1 cellular context compared by ENCODE assay signal in the genomic region with DNA sequence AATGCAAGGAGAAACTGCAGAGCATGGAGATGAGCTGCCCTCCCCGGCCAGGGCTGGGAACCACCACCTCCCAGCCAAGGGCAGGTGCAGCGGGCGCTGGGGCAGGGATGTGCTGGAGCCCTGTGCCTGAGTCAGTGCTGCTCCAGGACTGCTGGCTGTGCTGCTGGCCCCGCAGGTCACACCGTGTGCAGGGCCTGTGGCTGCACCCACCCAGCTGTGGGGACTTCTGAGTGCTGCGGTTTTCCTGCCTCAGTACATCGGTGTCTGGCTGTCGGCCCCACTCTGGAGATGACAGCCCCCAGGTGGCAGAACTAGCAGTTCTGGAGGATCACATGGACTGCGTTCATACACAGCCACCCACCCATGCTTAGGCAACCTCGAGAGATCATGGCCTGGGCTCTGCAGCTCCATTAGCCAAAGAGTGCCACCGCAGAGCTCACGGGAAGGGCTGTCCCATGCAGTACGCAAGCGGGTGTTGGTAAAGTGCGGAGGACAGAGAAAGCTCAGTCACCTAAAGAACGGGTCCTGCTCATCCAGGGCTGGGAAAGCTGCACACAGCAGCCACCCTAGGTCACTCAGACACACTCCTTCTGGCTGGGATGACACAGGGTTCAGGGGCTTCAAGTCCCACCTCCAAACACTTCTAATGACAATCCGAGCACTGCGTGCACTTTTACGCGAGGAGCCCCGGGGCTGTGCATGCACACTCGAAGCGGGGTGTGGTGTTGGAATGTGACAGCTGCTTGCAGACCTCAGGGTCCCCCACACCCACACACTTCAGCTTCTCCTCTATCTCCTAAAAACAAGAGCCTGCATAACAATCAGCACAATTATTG.
TF ChIP-seq lines count a peak whose summit lies in the region.

No MANE protein-coding gene starts in this region.

TF ChIP-seq in H1, 55 proteins besides CTCF, POLR2A, EP300 and RAD21:
- TF ChIP-seq, protein P1, sequence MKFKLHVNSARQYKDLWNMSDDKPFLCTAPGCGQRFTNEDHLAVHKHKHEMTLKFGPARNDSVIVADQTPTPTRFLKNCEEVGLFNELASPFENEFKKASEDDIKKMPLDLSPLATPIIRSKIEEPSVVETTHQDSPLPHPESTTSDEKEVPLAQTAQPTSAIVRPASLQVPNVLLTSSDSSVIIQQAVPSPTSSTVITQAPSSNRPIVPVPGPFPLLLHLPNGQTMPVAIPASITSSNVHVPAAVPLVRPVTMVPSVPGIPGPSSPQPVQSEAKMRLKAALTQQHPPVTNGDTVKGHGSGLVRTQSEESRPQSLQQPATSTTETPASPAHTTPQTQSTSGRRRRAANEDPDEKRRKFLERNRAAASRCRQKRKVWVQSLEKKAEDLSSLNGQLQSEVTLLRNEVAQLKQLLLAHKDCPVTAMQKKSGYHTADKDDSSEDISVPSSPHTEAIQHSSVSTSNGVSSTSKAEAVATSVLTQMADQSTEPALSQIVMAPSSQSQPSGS (IDR thresholded peaks at IDR 0.05; ENCODE audit: low read length), result no peak
- TF ChIP-seq SIN3A (conservative IDR thresholded peaks at IDR 0.05 in 1 of 2, IDR thresholded peaks at IDR 0.05 in 1 of 2; ENCODE audit: low read depth in 1 of 2, low read length in 2 of 2), result no peak
- TF ChIP-seq SP2 (IDR thresholded peaks at IDR 0.05; ENCODE audit: low read length), result no peak
- no peak for TF ChIP-seq SUZ12 (IDR thresholded peaks at IDR 0.05; ENCODE audit: low read length)
- TF ChIP-seq TAF7 (optimal IDR thresholded peaks at IDR 0.05; ENCODE audit: borderline replicate concordance, low read depth, low read length), result no peak
- no peak for TF ChIP-seq CREB1 (IDR thresholded peaks at IDR 0.05)
- no peak for TF ChIP-seq BACH1 (IDR thresholded peaks at IDR 0.05; ENCODE audit: low read length)
- TF ChIP-seq PHF8 (conservative IDR thresholded peaks at IDR 0.05; ENCODE audit: low read depth, low read length), result no peak
- TF ChIP-seq MAFK (IDR thresholded peaks at IDR 0.05; ENCODE audit: low read depth, low read length), result no peak
- no peak for TF ChIP-seq CTBP2 (IDR thresholded peaks at IDR 0.05; ENCODE audit: borderline replicate concordance, insufficient read depth, insufficient read length, low read length)
- no peak for TF ChIP-seq JUN (IDR thresholded peaks at IDR 0.05; ENCODE audit: low read depth, low read length)
- no peak for TF ChIP-seq RNF2 (IDR thresholded peaks at IDR 0.05; ENCODE audit: borderline replicate concordance, low read depth, low read length, missing control alignments, poor library complexity, severe bottlenecking)
- TF ChIP-seq, protein P2, sequence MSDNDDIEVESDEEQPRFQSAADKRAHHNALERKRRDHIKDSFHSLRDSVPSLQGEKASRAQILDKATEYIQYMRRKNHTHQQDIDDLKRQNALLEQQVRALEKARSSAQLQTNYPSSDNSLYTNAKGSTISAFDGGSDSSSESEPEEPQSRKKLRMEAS (IDR thresholded peaks at IDR 0.05), result no peak
- TF ChIP-seq BRCA1 (IDR thresholded peaks at IDR 0.05; ENCODE audit: low read depth, low read length), result no peak
- no peak for TF ChIP-seq YY1 (IDR thresholded peaks at IDR 0.05; ENCODE audit: low read depth, low read length)
- TF ChIP-seq SIRT6 (IDR thresholded peaks at IDR 0.05; ENCODE audit: low read length), result no peak
- no peak for TF ChIP-seq TAF1 (IDR thresholded peaks at IDR 0.05; ENCODE audit: low read depth, low read length)
- no peak for TF ChIP-seq ZNF274 (IDR thresholded peaks at IDR 0.05; ENCODE audit: borderline replicate concordance, extremely low read depth, low read length)
